ENCODE assay signal across 27 cellular contexts in genomic region chr6:157869673-157870302, GRCh38.
"Had no signal": no experiment of that assay in that cellular context is flagged by ENCODE, and none has a peak within 500 bp of the region (broad histone marks: within the 10 kb centered on the region; RNA-seq: fewer than 3 reads in every experiment).

No MANE protein-coding gene starts in this region.

- H3K27me3 Mint-ChIP-seq: stimulated activated naive B cell treated with anti-CD40 and anti-IgM and Interleukin-4, amounts not matched to agents 10 μg/mL and 1 μg/mL and 100 μg/mL, for 72 hours; stimulated activated naive CD8-positive, alpha-beta T cell treated with anti-CD3 and anti-CD28 coated beads, Interleukin-15, amount 100 ng/mL, for 72 hours; type B pancreatic cell had no signal

- H3K9ac ChIP-seq: neural progenitor cell, parathyroid adenoma had no signal

- H3K9me3 Mint-ChIP-seq: natural killer cell treated with Interleukin-12 subunit alpha and Interleukin-12 subunit beta and Interleukin-15 and Interleukin-18, amount 100 ng/mL, for 72 hours; neural progenitor cell; stimulated activated naive B cell treated with anti-CD40 and anti-IgM and Interleukin-4, amounts not matched to agents 10 μg/mL and 1 μg/mL and 100 μg/mL, for 72 hours; stimulated activated naive CD8-positive, alpha-beta T cell treated with anti-CD3 and anti-CD28 coated beads, Interleukin-15, amount 100 ng/mL, for 72 hours; type B pancreatic cell had no signal

- H3K27ac Mint-ChIP-seq: natural killer cell treated with Interleukin-12 subunit alpha and Interleukin-12 subunit beta and Interleukin-15 and Interleukin-18, amount 100 ng/mL, for 72 hours; neural progenitor cell; stimulated activated naive B cell treated with anti-CD40 and anti-IgM and Interleukin-4, amounts not matched to agents 10 μg/mL and 1 μg/mL and 100 μg/mL, for 72 hours; stimulated activated naive CD8-positive, alpha-beta T cell treated with anti-CD3 and anti-CD28 coated beads, Interleukin-15, amount 100 ng/mL, for 72 hours; type B pancreatic cell had no signal

- H3K27ac ChIP-seq: epithelial cell of prostate, esophagus squamous epithelium, gastroesophageal sphincter, hepatocyte, neural progenitor cell, parathyroid adenoma, prostate gland, sigmoid colon, skin epidermis, thoracic aorta had no signal

- H2AFZ ChIP-seq: hepatocyte, neural progenitor cell, parathyroid adenoma had no signal

- FAIRE-seq: endometrium, kidney had no signal

- H3K4me1 ChIP-seq: neural progenitor cell, parathyroid adenoma, prostate gland had no signal

- H3K4me2 ChIP-seq: hepatocyte, neural progenitor cell had no signal

- H3K4me3 ChIP-seq: esophagus squamous epithelium, gastroesophageal sphincter, hepatocyte, lung, neural progenitor cell, prostate gland, sigmoid colon, skin epidermis, thoracic aorta had no signal

- H3K36me3 ChIP-seq: neural progenitor cell had no signal

- H3K9me3 ChIP-seq: esophagus squamous epithelium, gastroesophageal sphincter, prostate gland, sigmoid colon, thoracic aorta had no signal

- H3K27me3 ChIP-seq: esophagus squamous epithelium, gastroesophageal sphincter, hepatocyte, neural progenitor cell, sigmoid colon had no signal

- DNase-seq: effector memory CD4-positive, alpha-beta T cell; esophagus squamous epithelium; foreskin fibroblast; kidney; left cardiac atrium; left ventricle myocardium superior; mesenchymal stem cell; midbrain; occipital lobe; retina; sigmoid colon; stimulated activated CD4-positive, alpha-beta T cell treated with anti-CD3 and anti-CD28 coated beads, Interleukin-2, amount 100 ng/mL, for 24 hours; stimulated activated CD4-positive, alpha-beta T cell treated with anti-CD3 and anti-CD28 coated beads, Interleukin-4, amount 100 ng/mL, for 4 hours; stimulated activated naive B cell treated with anti-CD40 and anti-IgM and Interleukin-4, amounts not matched to agents 10 μg/mL and 1 μg/mL and 100 μg/mL, for 72 hours; stimulated activated naive CD8-positive, alpha-beta T cell treated with anti-CD3 and anti-CD28 coated beads, Interleukin-15, amount 100 ng/mL, for 72 hours had no signal

- H3K4me3 Mint-ChIP-seq: natural killer cell treated with Interleukin-12 subunit alpha and Interleukin-12 subunit beta and Interleukin-15 and Interleukin-18, amount 100 ng/mL, for 72 hours; neural progenitor cell; stimulated activated naive B cell treated with anti-CD40 and anti-IgM and Interleukin-4, amounts not matched to agents 10 μg/mL and 1 μg/mL and 100 μg/mL, for 72 hours; stimulated activated naive CD8-positive, alpha-beta T cell treated with anti-CD3 and anti-CD28 coated beads, Interleukin-15, amount 100 ng/mL, for 72 hours; type B pancreatic cell had no signal

- ATAC-seq: stimulated activated naive B cell treated with anti-CD40 and anti-IgM and Interleukin-4, amounts not matched to agents 10 μg/mL and 1 μg/mL and 100 μg/mL, for 72 hours; stimulated activated naive CD8-positive, alpha-beta T cell treated with anti-CD3 and anti-CD28 coated beads, Interleukin-15, amount 100 ng/mL, for 72 hours had no signal
